Comparison of ENCODE assay signal across 1 cellular context in genomic region chr19:55684946-55685681, GRCh38.
A peak's percentile ranks its signal among the peaks of the same experiment; 100 is the strongest.
TF ChIP-seq lines count a peak whose summit lies in the region.

No MANE protein-coding gene starts in this region.

TF ChIP-seq in HepG2, 621 proteins besides CTCF, POLR2A, EP300 and RAD21:
- TF ChIP-seq, protein P1, sequence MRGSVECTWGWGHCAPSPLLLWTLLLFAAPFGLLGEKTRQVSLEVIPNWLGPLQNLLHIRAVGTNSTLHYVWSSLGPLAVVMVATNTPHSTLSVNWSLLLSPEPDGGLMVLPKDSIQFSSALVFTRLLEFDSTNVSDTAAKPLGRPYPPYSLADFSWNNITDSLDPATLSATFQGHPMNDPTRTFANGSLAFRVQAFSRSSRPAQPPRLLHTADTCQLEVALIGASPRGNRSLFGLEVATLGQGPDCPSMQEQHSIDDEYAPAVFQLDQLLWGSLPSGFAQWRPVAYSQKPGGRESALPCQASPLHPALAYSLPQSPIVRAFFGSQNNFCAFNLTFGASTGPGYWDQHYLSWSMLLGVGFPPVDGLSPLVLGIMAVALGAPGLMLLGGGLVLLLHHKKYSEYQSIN (CRISPR knock-in tag; IDR thresholded peaks at IDR 0.05; ENCODE audit: borderline replicate concordance), result no peak
- TF ChIP-seq, protein P2, sequence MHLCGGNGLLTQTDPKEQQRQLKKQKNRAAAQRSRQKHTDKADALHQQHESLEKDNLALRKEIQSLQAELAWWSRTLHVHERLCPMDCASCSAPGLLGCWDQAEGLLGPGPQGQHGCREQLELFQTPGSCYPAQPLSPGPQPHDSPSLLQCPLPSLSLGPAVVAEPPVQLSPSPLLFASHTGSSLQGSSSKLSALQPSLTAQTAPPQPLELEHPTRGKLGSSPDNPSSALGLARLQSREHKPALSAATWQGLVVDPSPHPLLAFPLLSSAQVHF (CRISPR knock-in tag; IDR thresholded peaks at IDR 0.05), result no peak
- TF ChIP-seq PCBP2 (optimal IDR thresholded peaks at IDR 0.05; ENCODE audit: low read depth, low read length, poor library complexity, severe bottlenecking), result no peak
- TF ChIP-seq IRF2 (CRISPR knock-in tag; IDR thresholded peaks at IDR 0.05), result no peak
- no peak for TF ChIP-seq SRSF9 (IDR thresholded peaks at IDR 0.05; ENCODE audit: borderline replicate concordance, insufficient read depth, low read depth, low read length, poor library complexity, severe bottlenecking)
- no peak for TF ChIP-seq FOSL2 (CRISPR knock-in tag; IDR thresholded peaks at IDR 0.05)
- no peak for TF ChIP-seq ARID5B (CRISPR knock-in tag; IDR thresholded peaks at IDR 0.05)
- TF ChIP-seq ZNF609 (CRISPR knock-in tag; IDR thresholded peaks at IDR 0.05; ENCODE audit: borderline replicate concordance), result no peak
- TF ChIP-seq MTERF4 (CRISPR knock-in tag; IDR thresholded peaks at IDR 0.05), result no peak
- no peak for TF ChIP-seq SAP130 (CRISPR knock-in tag; IDR thresholded peaks at IDR 0.05; ENCODE audit: low read depth)
- TF ChIP-seq CREB1 (IDR thresholded peaks at IDR 0.05), result no peak
- TF ChIP-seq CREB1 (CRISPR knock-in tag; IDR thresholded peaks at IDR 0.05), result no peak
- TF ChIP-seq ZNF772 (CRISPR knock-in tag; IDR thresholded peaks at IDR 0.05), result no peak
- TF ChIP-seq, protein P3, sequence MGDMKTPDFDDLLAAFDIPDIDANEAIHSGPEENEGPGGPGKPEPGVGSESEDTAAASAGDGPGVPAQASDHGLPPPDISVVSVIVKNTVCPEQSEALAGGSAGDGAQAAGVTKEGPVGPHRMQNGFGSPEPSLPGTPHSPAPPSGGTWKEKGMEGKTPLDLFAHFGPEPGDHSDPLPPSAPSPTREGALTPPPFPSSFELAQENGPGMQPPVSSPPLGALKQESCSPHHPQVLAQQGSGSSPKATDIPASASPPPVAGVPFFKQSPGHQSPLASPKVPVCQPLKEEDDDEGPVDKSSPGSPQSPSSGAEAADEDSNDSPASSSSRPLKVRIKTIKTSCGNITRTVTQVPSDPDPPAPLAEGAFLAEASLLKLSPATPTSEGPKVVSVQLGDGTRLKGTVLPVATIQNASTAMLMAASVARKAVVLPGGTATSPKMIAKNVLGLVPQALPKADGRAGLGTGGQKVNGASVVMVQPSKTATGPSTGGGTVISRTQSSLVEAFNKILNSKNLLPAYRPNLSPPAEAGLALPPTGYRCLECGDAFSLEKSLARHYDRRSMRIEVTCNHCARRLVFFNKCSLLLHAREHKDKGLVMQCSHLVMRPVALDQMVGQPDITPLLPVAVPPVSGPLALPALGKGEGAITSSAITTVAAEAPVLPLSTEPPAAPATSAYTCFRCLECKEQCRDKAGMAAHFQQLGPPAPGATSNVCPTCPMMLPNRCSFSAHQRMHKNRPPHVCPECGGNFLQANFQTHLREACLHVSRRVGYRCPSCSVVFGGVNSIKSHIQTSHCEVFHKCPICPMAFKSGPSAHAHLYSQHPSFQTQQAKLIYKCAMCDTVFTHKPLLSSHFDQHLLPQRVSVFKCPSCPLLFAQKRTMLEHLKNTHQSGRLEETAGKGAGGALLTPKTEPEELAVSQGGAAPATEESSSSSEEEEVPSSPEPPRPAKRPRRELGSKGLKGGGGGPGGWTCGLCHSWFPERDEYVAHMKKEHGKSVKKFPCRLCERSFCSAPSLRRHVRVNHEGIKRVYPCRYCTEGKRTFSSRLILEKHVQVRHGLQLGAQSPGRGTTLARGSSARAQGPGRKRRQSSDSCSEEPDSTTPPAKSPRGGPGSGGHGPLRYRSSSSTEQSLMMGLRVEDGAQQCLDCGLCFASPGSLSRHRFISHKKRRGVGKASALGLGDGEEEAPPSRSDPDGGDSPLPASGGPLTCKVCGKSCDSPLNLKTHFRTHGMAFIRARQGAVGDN (CRISPR knock-in tag; IDR thresholded peaks at IDR 0.05), result 0 out of 2 replicates have a peak, but pooled peaks have one; percentile 11
- peak; percentile 38 for TF ChIP-seq AGO2 (optimal IDR thresholded peaks at IDR 0.05; ENCODE audit: low read depth, low read length)
TF ChIP-seq in HepG2: peak in this region for 2.
